1 cellular context compared by ENCODE assay signal in the genomic region with DNA sequence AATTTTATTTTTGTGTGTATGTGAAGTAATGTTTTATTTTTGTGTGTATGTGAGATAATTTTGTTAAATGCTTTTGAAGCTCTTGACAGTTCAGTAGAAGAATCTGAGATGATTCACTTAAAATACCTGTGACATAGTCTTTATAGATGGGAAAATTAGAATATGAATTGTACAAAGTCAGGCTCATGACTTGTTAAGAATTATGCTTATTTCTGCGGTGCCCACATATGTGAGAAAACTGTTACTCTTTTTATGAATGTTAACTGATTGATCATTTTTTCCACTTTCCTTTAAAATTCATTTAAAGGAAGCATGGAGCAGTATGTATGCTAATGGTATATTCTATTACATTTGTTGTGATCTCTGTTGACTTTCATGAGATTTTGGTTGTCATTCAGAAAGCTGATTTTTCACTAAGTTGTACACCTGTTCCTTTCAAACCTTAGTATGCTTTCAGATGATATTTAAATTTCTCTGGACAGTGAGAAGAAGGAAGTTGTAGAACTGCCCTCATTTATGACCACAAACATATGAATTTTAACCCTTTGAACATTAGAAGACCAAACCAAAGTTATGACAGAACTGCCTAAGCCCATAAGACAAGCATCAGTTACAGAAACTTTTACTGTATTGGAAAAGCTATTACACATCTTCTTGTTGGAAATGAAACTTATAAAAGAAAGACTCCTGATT.
TF ChIP-seq lines count a peak whose summit lies in the region.

No MANE protein-coding gene starts in this region.

TF ChIP-seq in WTC11, 78 proteins besides CTCF, POLR2A, EP300 and RAD21 (continued from another document):
- TF ChIP-seq, protein P1, sequence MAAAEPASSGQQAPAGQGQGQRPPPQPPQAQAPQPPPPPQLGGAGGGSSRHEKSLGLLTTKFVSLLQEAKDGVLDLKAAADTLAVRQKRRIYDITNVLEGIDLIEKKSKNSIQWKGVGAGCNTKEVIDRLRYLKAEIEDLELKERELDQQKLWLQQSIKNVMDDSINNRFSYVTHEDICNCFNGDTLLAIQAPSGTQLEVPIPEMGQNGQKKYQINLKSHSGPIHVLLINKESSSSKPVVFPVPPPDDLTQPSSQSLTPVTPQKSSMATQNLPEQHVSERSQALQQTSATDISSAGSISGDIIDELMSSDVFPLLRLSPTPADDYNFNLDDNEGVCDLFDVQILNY (CRISPR knock-in tag; IDR thresholded peaks at IDR 0.05), result no peak
- TF ChIP-seq SMAD3 (CRISPR knock-in tag; IDR thresholded peaks at IDR 0.05; ENCODE audit: borderline replicate concordance), result no peak
- no peak for TF ChIP-seq TCF7 (CRISPR knock-in tag; IDR thresholded peaks at IDR 0.05; ENCODE audit: low read depth)
- TF ChIP-seq NR3C1 (CRISPR knock-in tag; conservative IDR thresholded peaks at IDR 0.05; ENCODE audit: low read depth), result no peak
- no peak for TF ChIP-seq HMGA2 (CRISPR knock-in tag; IDR thresholded peaks at IDR 0.05)
- no peak for TF ChIP-seq GTF2I (CRISPR knock-in tag; conservative IDR thresholded peaks at IDR 0.05)
- TF ChIP-seq, protein P2, sequence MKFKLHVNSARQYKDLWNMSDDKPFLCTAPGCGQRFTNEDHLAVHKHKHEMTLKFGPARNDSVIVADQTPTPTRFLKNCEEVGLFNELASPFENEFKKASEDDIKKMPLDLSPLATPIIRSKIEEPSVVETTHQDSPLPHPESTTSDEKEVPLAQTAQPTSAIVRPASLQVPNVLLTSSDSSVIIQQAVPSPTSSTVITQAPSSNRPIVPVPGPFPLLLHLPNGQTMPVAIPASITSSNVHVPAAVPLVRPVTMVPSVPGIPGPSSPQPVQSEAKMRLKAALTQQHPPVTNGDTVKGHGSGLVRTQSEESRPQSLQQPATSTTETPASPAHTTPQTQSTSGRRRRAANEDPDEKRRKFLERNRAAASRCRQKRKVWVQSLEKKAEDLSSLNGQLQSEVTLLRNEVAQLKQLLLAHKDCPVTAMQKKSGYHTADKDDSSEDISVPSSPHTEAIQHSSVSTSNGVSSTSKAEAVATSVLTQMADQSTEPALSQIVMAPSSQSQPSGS (CRISPR knock-in tag; IDR thresholded peaks at IDR 0.05; ENCODE audit: borderline replicate concordance, low read depth), result no peak
